In genomic region chr1:24416666-24417391, GRCh38 we compare ENCODE assay signal across 8 cellular contexts. TPM values are rescaled to one million over a fixed set of nuclear protein-coding genes. Genes with fewer than 3 reads are reported as not detected.
DNase-seq lines count a peak whose midpoint lies in the region; ATAC-seq lines count a peak whose summit lies in the region.

No MANE protein-coding gene starts in this region.

- no peaks in the 10 kb centered on the region for H3K4me1 ChIP-seq in aorta (ENCODE audit: control insufficient read depth in 1 of 2, insufficient read depth in 2 of 2, low read length in 2 of 2)

- H3K27ac ChIP-seq in aorta (ENCODE audit: low read depth in 1 of 2, low read length in 2 of 2), result no peak overlapping the region

- no peaks in the 10 kb centered on the region for H3K27me3 ChIP-seq in aorta (ENCODE audit: control insufficient read depth in 1 of 2, insufficient read depth in 2 of 2, low read length in 1 of 2)

- WGBS in aorta, 2 donors, result 75 to 76% methylated on average over 10 of the region's 10 CpGs

- no peak overlapping the region for H3K4me3 ChIP-seq in aorta (ENCODE audit: low read length in 2 of 2)

- DNase-seq in NOMO-1 (lab: John Stamatoyannopoulos, UW; ENCODE audit: unreplicated experiment in 2 of 2) (peak; percentile 14 to 33), NOMO-1 treated with dmso at 0.1 percent for 144 hours (lab: John Stamatoyannopoulos, UW; ENCODE audit: unreplicated experiment) (no peak), NCI-H2107 (lab: John Stamatoyannopoulos, UW) (peak; percentile 34), hepatic stellate cell (ENCODE audit: low spot score) (peak; percentile 85), aorta (no peak), medulla oblongata (ENCODE audit: extremely low spot score) (no peak)
- peak; percentile 34 for DNase-seq in activated effector memory CD4-positive, alpha-beta T cell treated with Interleukin-2 at 50 U/mL for 16 hours
- DNase-seq in stimulated activated CD4-positive, alpha-beta T cell treated with anti-CD3 and anti-CD28 coated beads, Interleukin-4, amount 100 ng/mL, for 24 hours, result peak; percentile 52

- intact Hi-C loops in aorta (cut with DNase I), result loop anchor here in 1 of 2 donors (10.0 kb wide), 1 partner anchor 228 kb away; the partner anchor contains the start of gene SRRM1

- ATAC-seq in aorta (ENCODE audit: low FRiP score), result no peak

- no peaks in the 10 kb centered on the region for H3K36me3 ChIP-seq in aorta (ENCODE audit: control insufficient read depth in 1 of 2, insufficient read depth in 2 of 2, low read length in 1 of 2)

- H3K9me3 ChIP-seq in aorta (ENCODE audit: control insufficient read depth, low read length), result no peaks in the 10 kb centered on the region

RNA-seq across cellular contexts. Expression of gene NIPAL3, which starts 1.2 kb away (rescaled TPM):
- total RNA-seq in aorta, result 10 to 100 TPM in 1 of 2 donors, 1 to 10 TPM in 1; 9.8 to 13.0 TPM
- 1 to 10 TPM; 6.3 to 6.7 TPM for polyA plus RNA-seq in aorta

RNA-seq across cellular contexts. Expression of gene STPG1, which starts 3.2 kb away (rescaled TPM):
- total RNA-seq in aorta, result 1 to 10 TPM; 3.8 to 5.7 TPM
- 1 to 10 TPM; 2.1 to 3.7 TPM for polyA plus RNA-seq in aorta

Comparison
In these comparisons a context has a peak if more than half of its experiments do, and no peak if none do; other contexts are left out.
1. DNase-seq: peak in NOMO-1 (2 of 2), NCI-H2107 (single experiment), activated effector memory CD4-positive, alpha-beta T cell treated with Interleukin-2 at 50 U/mL for 16 hours (single experiment), hepatic stellate cell (single experiment) and stimulated activated CD4-positive, alpha-beta T cell treated with anti-CD3 and anti-CD28 coated beads, Interleukin-4, amount 100 ng/mL, for 24 hours (single experiment); none in NOMO-1 treated with dmso at 0.1 percent for 144 hours (single experiment), aorta (0 of 2) and medulla oblongata (single experiment).